2 cellular contexts compared by ENCODE assay signal in the genomic region with DNA sequence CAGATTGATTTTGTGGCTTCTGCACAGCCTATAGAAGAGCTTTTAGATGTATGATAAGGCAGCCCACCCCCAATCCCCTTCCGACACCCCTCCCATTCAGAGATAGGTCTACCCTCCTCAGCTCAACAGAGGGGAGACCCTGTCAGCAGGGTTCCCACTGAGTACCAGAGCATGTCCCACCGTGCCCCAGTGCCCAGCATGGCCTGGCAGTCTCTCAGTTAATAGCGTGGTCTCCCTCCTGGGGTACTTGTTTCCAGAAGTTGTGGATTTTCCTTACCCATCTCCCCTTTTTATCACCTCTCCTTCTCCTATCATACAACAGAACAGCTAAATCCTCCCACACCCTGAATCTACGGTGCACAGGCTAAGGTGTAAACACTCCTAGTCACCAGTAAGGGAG.
TF ChIP-seq lines count a peak whose summit lies in the region.

No MANE protein-coding gene starts in this region.

TF ChIP-seq in GM23338, 12 proteins besides CTCF, POLR2A, EP300 and RAD21 (continues in another document):
- TF ChIP-seq, protein P1, sequence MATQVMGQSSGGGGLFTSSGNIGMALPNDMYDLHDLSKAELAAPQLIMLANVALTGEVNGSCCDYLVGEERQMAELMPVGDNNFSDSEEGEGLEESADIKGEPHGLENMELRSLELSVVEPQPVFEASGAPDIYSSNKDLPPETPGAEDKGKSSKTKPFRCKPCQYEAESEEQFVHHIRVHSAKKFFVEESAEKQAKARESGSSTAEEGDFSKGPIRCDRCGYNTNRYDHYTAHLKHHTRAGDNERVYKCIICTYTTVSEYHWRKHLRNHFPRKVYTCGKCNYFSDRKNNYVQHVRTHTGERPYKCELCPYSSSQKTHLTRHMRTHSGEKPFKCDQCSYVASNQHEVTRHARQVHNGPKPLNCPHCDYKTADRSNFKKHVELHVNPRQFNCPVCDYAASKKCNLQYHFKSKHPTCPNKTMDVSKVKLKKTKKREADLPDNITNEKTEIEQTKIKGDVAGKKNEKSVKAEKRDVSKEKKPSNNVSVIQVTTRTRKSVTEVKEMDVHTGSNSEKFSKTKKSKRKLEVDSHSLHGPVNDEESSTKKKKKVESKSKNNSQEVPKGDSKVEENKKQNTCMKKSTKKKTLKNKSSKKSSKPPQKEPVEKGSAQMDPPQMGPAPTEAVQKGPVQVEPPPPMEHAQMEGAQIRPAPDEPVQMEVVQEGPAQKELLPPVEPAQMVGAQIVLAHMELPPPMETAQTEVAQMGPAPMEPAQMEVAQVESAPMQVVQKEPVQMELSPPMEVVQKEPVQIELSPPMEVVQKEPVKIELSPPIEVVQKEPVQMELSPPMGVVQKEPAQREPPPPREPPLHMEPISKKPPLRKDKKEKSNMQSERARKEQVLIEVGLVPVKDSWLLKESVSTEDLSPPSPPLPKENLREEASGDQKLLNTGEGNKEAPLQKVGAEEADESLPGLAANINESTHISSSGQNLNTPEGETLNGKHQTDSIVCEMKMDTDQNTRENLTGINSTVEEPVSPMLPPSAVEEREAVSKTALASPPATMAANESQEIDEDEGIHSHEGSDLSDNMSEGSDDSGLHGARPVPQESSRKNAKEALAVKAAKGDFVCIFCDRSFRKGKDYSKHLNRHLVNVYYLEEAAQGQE (IDR thresholded peaks at IDR 0.05; ENCODE audit: unreplicated experiment), result no peak
- TF ChIP-seq STAT1 (IDR thresholded peaks at IDR 0.05; ENCODE audit: unreplicated experiment) (no peak), CREB1 (CRISPR knock-in tag; IDR thresholded peaks at IDR 0.05; ENCODE audit: low read depth) (no peak), JUNB (IDR thresholded peaks at IDR 0.05; ENCODE audit: unreplicated experiment) (no peak), ZNF114 (CRISPR knock-in tag; IDR thresholded peaks at IDR 0.05) (no peak), EZH2phosphoT487 (IDR thresholded peaks at IDR 0.05; ENCODE audit: unreplicated experiment) (no peak), ZNF331 (CRISPR knock-in tag; IDR thresholded peaks at IDR 0.05; ENCODE audit: low read depth) (no peak), POLR2AphosphoS5 (IDR thresholded peaks at IDR 0.05; ENCODE audit: low read depth) (no peak), EZH2 (IDR thresholded peaks at IDR 0.05; ENCODE audit: low read depth, unreplicated experiment) (no peak)
- TF ChIP-seq, protein P2, sequence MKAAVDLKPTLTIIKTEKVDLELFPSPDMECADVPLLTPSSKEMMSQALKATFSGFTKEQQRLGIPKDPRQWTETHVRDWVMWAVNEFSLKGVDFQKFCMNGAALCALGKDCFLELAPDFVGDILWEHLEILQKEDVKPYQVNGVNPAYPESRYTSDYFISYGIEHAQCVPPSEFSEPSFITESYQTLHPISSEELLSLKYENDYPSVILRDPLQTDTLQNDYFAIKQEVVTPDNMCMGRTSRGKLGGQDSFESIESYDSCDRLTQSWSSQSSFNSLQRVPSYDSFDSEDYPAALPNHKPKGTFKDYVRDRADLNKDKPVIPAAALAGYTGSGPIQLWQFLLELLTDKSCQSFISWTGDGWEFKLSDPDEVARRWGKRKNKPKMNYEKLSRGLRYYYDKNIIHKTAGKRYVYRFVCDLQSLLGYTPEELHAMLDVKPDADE (IDR thresholded peaks at IDR 0.05), result no peak

TF ChIP-seq in H1, 55 proteins besides CTCF, POLR2A, EP300 and RAD21:
- TF ChIP-seq SIN3A (conservative IDR thresholded peaks at IDR 0.05 in 1 of 2, IDR thresholded peaks at IDR 0.05 in 1 of 2; ENCODE audit: low read depth in 1 of 2, low read length in 2 of 2) (no peak), EGR1 (IDR thresholded peaks at IDR 0.05; ENCODE audit: borderline replicate concordance, low read depth, low read length) (no peak), BRCA1 (IDR thresholded peaks at IDR 0.05; ENCODE audit: low read depth, low read length) (no peak), CREB1 (IDR thresholded peaks at IDR 0.05) (no peak), TAF7 (optimal IDR thresholded peaks at IDR 0.05; ENCODE audit: borderline replicate concordance, low read depth, low read length) (no peak), RNF2 (IDR thresholded peaks at IDR 0.05; ENCODE audit: borderline replicate concordance, low read depth, low read length, missing control alignments, poor library complexity, severe bottlenecking) (no peak), BACH1 (IDR thresholded peaks at IDR 0.05; ENCODE audit: low read length) (no peak)
- TF ChIP-seq, protein P3, sequence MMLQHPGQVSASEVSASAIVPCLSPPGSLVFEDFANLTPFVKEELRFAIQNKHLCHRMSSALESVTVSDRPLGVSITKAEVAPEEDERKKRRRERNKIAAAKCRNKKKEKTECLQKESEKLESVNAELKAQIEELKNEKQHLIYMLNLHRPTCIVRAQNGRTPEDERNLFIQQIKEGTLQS (IDR thresholded peaks at IDR 0.05; ENCODE audit: insufficient read depth, low read depth, low read length), result no peak
- TF ChIP-seq, protein P4, sequence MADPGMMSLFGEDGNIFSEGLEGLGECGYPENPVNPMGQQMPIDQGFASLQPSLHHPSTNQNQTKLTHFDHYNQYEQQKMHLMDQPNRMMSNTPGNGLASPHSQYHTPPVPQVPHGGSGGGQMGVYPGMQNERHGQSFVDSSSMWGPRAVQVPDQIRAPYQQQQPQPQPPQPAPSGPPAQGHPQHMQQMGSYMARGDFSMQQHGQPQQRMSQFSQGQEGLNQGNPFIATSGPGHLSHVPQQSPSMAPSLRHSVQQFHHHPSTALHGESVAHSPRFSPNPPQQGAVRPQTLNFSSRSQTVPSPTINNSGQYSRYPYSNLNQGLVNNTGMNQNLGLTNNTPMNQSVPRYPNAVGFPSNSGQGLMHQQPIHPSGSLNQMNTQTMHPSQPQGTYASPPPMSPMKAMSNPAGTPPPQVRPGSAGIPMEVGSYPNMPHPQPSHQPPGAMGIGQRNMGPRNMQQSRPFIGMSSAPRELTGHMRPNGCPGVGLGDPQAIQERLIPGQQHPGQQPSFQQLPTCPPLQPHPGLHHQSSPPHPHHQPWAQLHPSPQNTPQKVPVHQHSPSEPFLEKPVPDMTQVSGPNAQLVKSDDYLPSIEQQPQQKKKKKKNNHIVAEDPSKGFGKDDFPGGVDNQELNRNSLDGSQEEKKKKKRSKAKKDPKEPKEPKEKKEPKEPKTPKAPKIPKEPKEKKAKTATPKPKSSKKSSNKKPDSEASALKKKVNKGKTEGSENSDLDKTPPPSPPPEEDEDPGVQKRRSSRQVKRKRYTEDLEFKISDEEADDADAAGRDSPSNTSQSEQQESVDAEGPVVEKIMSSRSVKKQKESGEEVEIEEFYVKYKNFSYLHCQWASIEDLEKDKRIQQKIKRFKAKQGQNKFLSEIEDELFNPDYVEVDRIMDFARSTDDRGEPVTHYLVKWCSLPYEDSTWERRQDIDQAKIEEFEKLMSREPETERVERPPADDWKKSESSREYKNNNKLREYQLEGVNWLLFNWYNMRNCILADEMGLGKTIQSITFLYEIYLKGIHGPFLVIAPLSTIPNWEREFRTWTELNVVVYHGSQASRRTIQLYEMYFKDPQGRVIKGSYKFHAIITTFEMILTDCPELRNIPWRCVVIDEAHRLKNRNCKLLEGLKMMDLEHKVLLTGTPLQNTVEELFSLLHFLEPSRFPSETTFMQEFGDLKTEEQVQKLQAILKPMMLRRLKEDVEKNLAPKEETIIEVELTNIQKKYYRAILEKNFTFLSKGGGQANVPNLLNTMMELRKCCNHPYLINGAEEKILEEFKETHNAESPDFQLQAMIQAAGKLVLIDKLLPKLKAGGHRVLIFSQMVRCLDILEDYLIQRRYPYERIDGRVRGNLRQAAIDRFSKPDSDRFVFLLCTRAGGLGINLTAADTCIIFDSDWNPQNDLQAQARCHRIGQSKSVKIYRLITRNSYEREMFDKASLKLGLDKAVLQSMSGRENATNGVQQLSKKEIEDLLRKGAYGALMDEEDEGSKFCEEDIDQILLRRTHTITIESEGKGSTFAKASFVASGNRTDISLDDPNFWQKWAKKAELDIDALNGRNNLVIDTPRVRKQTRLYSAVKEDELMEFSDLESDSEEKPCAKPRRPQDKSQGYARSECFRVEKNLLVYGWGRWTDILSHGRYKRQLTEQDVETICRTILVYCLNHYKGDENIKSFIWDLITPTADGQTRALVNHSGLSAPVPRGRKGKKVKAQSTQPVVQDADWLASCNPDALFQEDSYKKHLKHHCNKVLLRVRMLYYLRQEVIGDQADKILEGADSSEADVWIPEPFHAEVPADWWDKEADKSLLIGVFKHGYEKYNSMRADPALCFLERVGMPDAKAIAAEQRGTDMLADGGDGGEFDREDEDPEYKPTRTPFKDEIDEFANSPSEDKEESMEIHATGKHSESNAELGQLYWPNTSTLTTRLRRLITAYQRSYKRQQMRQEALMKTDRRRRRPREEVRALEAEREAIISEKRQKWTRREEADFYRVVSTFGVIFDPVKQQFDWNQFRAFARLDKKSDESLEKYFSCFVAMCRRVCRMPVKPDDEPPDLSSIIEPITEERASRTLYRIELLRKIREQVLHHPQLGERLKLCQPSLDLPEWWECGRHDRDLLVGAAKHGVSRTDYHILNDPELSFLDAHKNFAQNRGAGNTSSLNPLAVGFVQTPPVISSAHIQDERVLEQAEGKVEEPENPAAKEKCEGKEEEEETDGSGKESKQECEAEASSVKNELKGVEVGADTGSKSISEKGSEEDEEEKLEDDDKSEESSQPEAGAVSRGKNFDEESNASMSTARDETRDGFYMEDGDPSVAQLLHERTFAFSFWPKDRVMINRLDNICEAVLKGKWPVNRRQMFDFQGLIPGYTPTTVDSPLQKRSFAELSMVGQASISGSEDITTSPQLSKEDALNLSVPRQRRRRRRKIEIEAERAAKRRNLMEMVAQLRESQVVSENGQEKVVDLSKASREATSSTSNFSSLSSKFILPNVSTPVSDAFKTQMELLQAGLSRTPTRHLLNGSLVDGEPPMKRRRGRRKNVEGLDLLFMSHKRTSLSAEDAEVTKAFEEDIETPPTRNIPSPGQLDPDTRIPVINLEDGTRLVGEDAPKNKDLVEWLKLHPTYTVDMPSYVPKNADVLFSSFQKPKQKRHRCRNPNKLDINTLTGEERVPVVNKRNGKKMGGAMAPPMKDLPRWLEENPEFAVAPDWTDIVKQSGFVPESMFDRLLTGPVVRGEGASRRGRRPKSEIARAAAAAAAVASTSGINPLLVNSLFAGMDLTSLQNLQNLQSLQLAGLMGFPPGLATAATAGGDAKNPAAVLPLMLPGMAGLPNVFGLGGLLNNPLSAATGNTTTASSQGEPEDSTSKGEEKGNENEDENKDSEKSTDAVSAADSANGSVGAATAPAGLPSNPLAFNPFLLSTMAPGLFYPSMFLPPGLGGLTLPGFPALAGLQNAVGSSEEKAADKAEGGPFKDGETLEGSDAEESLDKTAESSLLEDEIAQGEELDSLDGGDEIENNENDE (IDR thresholded peaks at IDR 0.05; ENCODE audit: insufficient replicate concordance, low read length), result no peak
